Comparison of ENCODE assay signal across 31 cellular contexts in the genomic region with DNA sequence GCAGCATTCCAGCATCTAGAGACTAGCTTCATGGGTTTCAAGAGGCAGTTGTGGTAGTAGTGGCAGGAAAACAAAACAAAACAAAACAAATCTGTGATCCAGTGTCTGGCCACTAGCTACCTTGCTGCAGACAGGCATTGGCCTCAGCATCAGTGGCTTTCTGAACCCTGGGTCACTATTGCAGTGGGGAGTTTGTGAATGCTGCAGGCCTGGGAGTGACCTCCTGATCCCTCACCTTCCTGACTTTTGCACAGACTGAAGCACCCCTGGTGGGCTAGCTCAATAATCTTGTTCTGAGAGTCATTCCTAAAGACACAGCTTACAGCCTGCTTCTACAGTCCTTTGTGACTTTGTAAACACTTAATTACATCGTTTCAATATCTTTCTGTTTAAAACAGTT. TPM values are rescaled to one million over a fixed set of nuclear protein-coding genes. Genes with fewer than 3 reads are reported as not detected.
"Had no signal": no experiment of that assay in that cellular context is flagged by ENCODE, and none has a peak within 500 bp of the region (broad histone marks: within the 10 kb centered on the region; RNA-seq: fewer than 3 reads in every experiment).

No MANE protein-coding gene starts in this region.

- H3K4me3 ChIP-seq: adrenal gland, body of pancreas, breast epithelium, K562 had no signal

- ATAC-seq: activated CD8-positive, alpha-beta T cell treated with anti-CD3 and anti-CD28 coated beads, Interleukin-2, amount 10 ng/mL, durations not matched to agents 7 days and 5 days; activated naive CD4-positive, alpha-beta T cell treated with anti-CD3 and anti-CD28 coated beads, Interleukin-2, amount 50 U/mL, for 72 hours; body of pancreas; K562 had no signal

- DNase-seq: activated CD4-positive, alpha-beta T cell treated with anti-CD3 and anti-CD28 coated beads, Interleukin-2, amount 10 ng/mL, durations not matched to agents 24 days and 14 days; activated CD4-positive, alpha-beta T cell treated with anti-CD3 and anti-CD28 coated beads, Interleukin-2, amount 50 U/mL, for 4 hours; activated CD8-positive, alpha-beta T cell treated with anti-CD3 and anti-CD28 coated beads, Interleukin-2, amount 10 ng/mL, durations not matched to agents 7 days and 5 days; activated gamma-delta T cell; activated naive CD4-positive, alpha-beta T cell treated with Interleukin-2 at 50 U/mL for 16 hours; activated T-cell treated with anti-CD3 and anti-CD28 coated beads, Interleukin-2, amount 50 U/mL, for 24 hours; adrenal gland; body of pancreas; IMR-90; NCI-H1048; NCI-H1436 treated with DMSO at 0.1 percent for 48 hours; NCI-H1694 treated with DMSO at 0.1 percent for 48 hours; NCI-H2029; NCI-H345; NCI-H524 treated with DMSO at 0.1 percent for 48 hours; NK-92 treated with Interleukin-12 subunit alpha and Interleukin-12 subunit beta, amount 100 ng/mL, for 24 hours; OCI-M1; Right ventricle myocardium superior; SW 1271; T-helper 1 cell; T-helper 2 cell; T-helper 9 cell had no signal

- H3K27me3 ChIP-seq: adrenal gland, body of pancreas, breast epithelium had no signal

- FAIRE-seq: astrocyte, K562 had no signal

- H3K36me3 ChIP-seq: adrenal gland, breast epithelium had no signal

- H3K9me3 ChIP-seq: adrenal gland, body of pancreas had no signal

- H3K27ac ChIP-seq: adrenal gland, body of pancreas, breast epithelium, VCaP had no signal

- H3K4me1 ChIP-seq: adrenal gland, body of pancreas, breast epithelium had no signal

RNA-seq across cellular contexts. Expression of a gene that starts 24.9 kb away (rescaled TPM):
- total RNA-seq: activated CD4-positive, alpha-beta T cell treated with anti-CD3 and anti-CD28 coated beads, Interleukin-2, amount 10 ng/mL, durations not matched to agents 24 days and 14 days; activated CD8-positive, alpha-beta T cell treated with anti-CD3 and anti-CD28 coated beads, Interleukin-2, amount 10 ng/mL, durations not matched to agents 7 days and 5 days; activated naive CD4-positive, alpha-beta T cell treated with anti-CD3 and anti-CD28 coated beads, Interleukin-2, amount 50 U/mL, for 72 hours; activated T-helper 2 cell treated with anti-CD3 and anti-CD28 coated beads, Interferon-gamma antibody, Interleukin-2, Interleukin-4, amounts not matched to agents 10 μg/mL and 5 μg/mL and 100 μg/mL, durations not matched to agents 14 hours and 24 hours and 36 hours; astrocyte; breast epithelium; cardiac septum; IMR-90; MCF 10A; NCI-H460 had no signal
- polyA plus RNA-seq: IMR-90, K562 had no signal

RNA-seq across cellular contexts. Expression of a gene that starts 26.9 kb away (rescaled TPM):
- total RNA-seq: activated CD4-positive, alpha-beta T cell treated with anti-CD3 and anti-CD28 coated beads, Interleukin-2, amount 10 ng/mL, durations not matched to agents 24 days and 14 days; activated CD8-positive, alpha-beta T cell treated with anti-CD3 and anti-CD28 coated beads, Interleukin-2, amount 10 ng/mL, durations not matched to agents 7 days and 5 days; activated naive CD4-positive, alpha-beta T cell treated with anti-CD3 and anti-CD28 coated beads, Interleukin-2, amount 50 U/mL, for 72 hours; activated T-helper 2 cell treated with anti-CD3 and anti-CD28 coated beads, Interferon-gamma antibody, Interleukin-2, Interleukin-4, amounts not matched to agents 10 μg/mL and 5 μg/mL and 100 μg/mL, durations not matched to agents 14 hours and 24 hours and 36 hours; adrenal gland; astrocyte; body of pancreas; breast epithelium; cardiac septum; IMR-90; K562; MCF 10A; NCI-H460; Right ventricle myocardium superior had no signal
- polyA plus RNA-seq: adrenal gland, IMR-90, K562 had no signal
